In genomic region chr17:82098939-82099765, GRCh38 we compare ENCODE assay signal across 7 cellular contexts. TPM values are rescaled to one million over a fixed set of nuclear protein-coding genes. Genes with fewer than 3 reads are reported as not detected.
A peak's percentile ranks its signal among the peaks of the same experiment; 100 is the strongest.
DNase-seq lines count a peak whose midpoint lies in the region; ATAC-seq, FAIRE-seq and TF ChIP-seq lines count a peak whose summit lies in the region.

No MANE protein-coding gene starts in this region.

- CTCF ChIA-PET in HEK293 (lab: Yijun Ruan, JAX) = interaction anchor here (1.1 kb wide), 1 partner anchor 386 kb away, joined by 5 read pairs; no protein-coding TSS in a partner anchor

- no peaks in the 10 kb centered on the region for H3K9me3 Mint-ChIP-seq in memory B cell

- H3K27ac Mint-ChIP-seq in memory B cell = peak overlapping the region; percentile 95

- H3K36me3 ChIP-seq in HEK293 (ENCODE audit: control insufficient read depth in 2 of 2, insufficient read depth in 1 of 2, low read length in 2 of 2) = peaks cover 3 to 27% of the 10 kb centered on the region in 2 experiments; a peak in 2 of 3 replicates
- H3K36me3 ChIP-seq in bronchial epithelial cell (ENCODE audit: control insufficient read depth, insufficient read depth, low read length) = peaks cover 19% of the 10 kb centered on the region

- H3K4me1 Mint-ChIP-seq in memory B cell = peaks cover 6% of the 10 kb centered on the region

- H3K9me3 ChIP-seq in HEK293 (ENCODE audit: control insufficient read depth, insufficient read depth, low read depth, low read length) = no peaks in the 10 kb centered on the region

- H3K27me3 ChIP-seq in bronchial epithelial cell (ENCODE audit: control insufficient read depth, insufficient read depth, low read length) = no peaks in the 10 kb centered on the region

- ATAC-seq in GM18517 (IDR thresholded peaks at IDR 0.05; ENCODE audit: unreplicated experiment) (peak; percentile 5), memory B cell (ENCODE audit: low read depth) (peak; percentile 2)

- no peaks in the 10 kb centered on the region for H3K36me3 Mint-ChIP-seq in memory B cell

- DNase-seq in NCI-H69 (lab: John Stamatoyannopoulos, UW) (peak; percentile 84), bronchial epithelial cell (ENCODE audit: low read depth) (no peak), memory B cell (ENCODE audit: low spot score in 2 of 2) (peak in 1 of 2 donors; percentile 54), urothelium cell line (ENCODE audit: low spot score) (no peak), 8988T (no peak)

- POLR2A ChIA-PET in HEK293 (lab: Yijun Ruan, JAX) = interaction anchor here (0.6 to 3.9 kb wide), 14 partner anchors 7 to 232 kb away, joined by 3 to 18 read pairs (median 4); partner anchors contain the start of genes CENPX, DCXR and LRRC45

- FAIRE-seq in bronchial epithelial cell (lab: Jason Lieb, UNC) = no peak
- FAIRE-seq in urothelium cell line (lab: Jason Lieb, UNC) = peak; percentile 44

- H3K27ac ChIP-seq in HEK293 (ENCODE audit: extremely low read depth, low read depth, low read length) = peak overlapping the region; percentile 97

- H3K4me1 ChIP-seq in HEK293 (ENCODE audit: control insufficient read depth, insufficient read depth, low read length) = 0 out of 2 replicates have a peak, but pooled peaks cover 7% of the 10 kb centered on the region

- H3K4me3 Mint-ChIP-seq in memory B cell = peak overlapping the region; percentile 87

- 0 out of 2 replicates have a peak, but pooled peaks have one; percentile 16 for TF ChIP-seq CTCF in HEK293 (tag by site-specific recombination; IDR thresholded peaks at IDR 0.05)
- TF ChIP-seq CTCF in bronchial epithelial cell (IDR thresholded peaks at IDR 0.05; ENCODE audit: insufficient read depth, low read length, severe bottlenecking) = no peak

- H3K4me3 ChIP-seq in HEK293 (ENCODE audit: low read depth, low read length) = peak overlapping the region; percentile 39
- peak overlapping the region; percentile 61 for H3K4me3 ChIP-seq in bronchial epithelial cell (ENCODE audit: low read depth, low read length)

- no peaks in the 10 kb centered on the region for H3K27me3 Mint-ChIP-seq in memory B cell

TF ChIP-seq in HEK293, 187 proteins besides CTCF, POLR2A, EP300 and RAD21 (continues in another document):
- TF ChIP-seq ZNF350 (tag by site-specific recombination; IDR thresholded peaks at IDR 0.05) = no peak
- no peak for TF ChIP-seq ZNF529 (tag by site-specific recombination; IDR thresholded peaks at IDR 0.05; ENCODE audit: insufficient replicate concordance)
- no peak for TF ChIP-seq ZNF658 (tag by site-specific recombination; IDR thresholded peaks at IDR 0.05)
- peak; percentile 78 for TF ChIP-seq SCRT1 (tag by site-specific recombination; IDR thresholded peaks at IDR 0.05; ENCODE audit: borderline replicate concordance)
- no peak for TF ChIP-seq ZNF610 (tag by site-specific recombination; IDR thresholded peaks at IDR 0.05; ENCODE audit: borderline replicate concordance)
- TF ChIP-seq ZNF777 (tag by site-specific recombination; IDR thresholded peaks at IDR 0.05; ENCODE audit: borderline replicate concordance) = no peak
- TF ChIP-seq ZNF23 (tag by site-specific recombination; IDR thresholded peaks at IDR 0.05; ENCODE audit: borderline replicate concordance) = no peak
- TF ChIP-seq ZBTB11 (tag by site-specific recombination; conservative IDR thresholded peaks at IDR 0.05; ENCODE audit: low read depth) = peak; percentile 18; the same call in 1 of the 2 replicates
- no peak for TF ChIP-seq HOXA7 (CRISPR knock-in tag; IDR thresholded peaks at IDR 0.05; ENCODE audit: borderline replicate concordance)
- TF ChIP-seq ZEB2 (tag by site-specific recombination; IDR thresholded peaks at IDR 0.05) = peak; percentile 36; the same call in 1 of the 2 replicates
- no peak for TF ChIP-seq ZNF174 (tag by site-specific recombination; IDR thresholded peaks at IDR 0.05)
- TF ChIP-seq ZNF121 (tag by site-specific recombination; IDR thresholded peaks at IDR 0.05) = no peak
- TF ChIP-seq ZNF555 (tag by site-specific recombination; conservative IDR thresholded peaks at IDR 0.05) = no peak
- TF ChIP-seq ZBTB10 (tag by site-specific recombination; IDR thresholded peaks at IDR 0.05) = peak; percentile 70
- no peak for TF ChIP-seq ZNF2 (tag by site-specific recombination; IDR thresholded peaks at IDR 0.05)
- no peak for TF ChIP-seq ZNF157 (tag by site-specific recombination; IDR thresholded peaks at IDR 0.05)
- no peak for TF ChIP-seq ZNF112 (tag by site-specific recombination; IDR thresholded peaks at IDR 0.05)
- TF ChIP-seq ZNF621 (tag by site-specific recombination; IDR thresholded peaks at IDR 0.05) = no peak
- no peak for TF ChIP-seq YY2 (tag by site-specific recombination; IDR thresholded peaks at IDR 0.05)
- no peak for TF ChIP-seq ZNF513 (tag by site-specific recombination; IDR thresholded peaks at IDR 0.05)
- TF ChIP-seq ZXDB (tag by site-specific recombination; IDR thresholded peaks at IDR 0.05) = no peak
- no peak for TF ChIP-seq ZNF549 (tag by site-specific recombination; IDR thresholded peaks at IDR 0.05)
- TF ChIP-seq ZNF324 (tag by site-specific recombination; IDR thresholded peaks at IDR 0.05) = no peak
- TF ChIP-seq ZBTB48 (tag by site-specific recombination; IDR thresholded peaks at IDR 0.05) = peak; percentile 65; the same call in 1 of the 2 replicates

RNA-seq across cellular contexts. Expression of gene FASN, which starts 1.1 kb away (rescaled TPM):
- 37.1 and 38.5 TPM in 2 replicates for total RNA-seq in bronchial epithelial cell

RNA-seq across cellular contexts. Expression of gene DUS1L, which starts 33.5 kb away (rescaled TPM):
- 122 and 125 TPM in 2 replicates for total RNA-seq in bronchial epithelial cell

RNA-seq across cellular contexts. Expression of gene GPS1, which starts 47.5 kb away (rescaled TPM):
- 83.7 and 117 TPM in 2 replicates for total RNA-seq in bronchial epithelial cell

RNA-seq across cellular contexts. Expression of gene RFNG, which starts 47.5 kb away (rescaled TPM):
- total RNA-seq in bronchial epithelial cell = 26.3 and 38.7 TPM in 2 replicates
